In the genomic region with DNA sequence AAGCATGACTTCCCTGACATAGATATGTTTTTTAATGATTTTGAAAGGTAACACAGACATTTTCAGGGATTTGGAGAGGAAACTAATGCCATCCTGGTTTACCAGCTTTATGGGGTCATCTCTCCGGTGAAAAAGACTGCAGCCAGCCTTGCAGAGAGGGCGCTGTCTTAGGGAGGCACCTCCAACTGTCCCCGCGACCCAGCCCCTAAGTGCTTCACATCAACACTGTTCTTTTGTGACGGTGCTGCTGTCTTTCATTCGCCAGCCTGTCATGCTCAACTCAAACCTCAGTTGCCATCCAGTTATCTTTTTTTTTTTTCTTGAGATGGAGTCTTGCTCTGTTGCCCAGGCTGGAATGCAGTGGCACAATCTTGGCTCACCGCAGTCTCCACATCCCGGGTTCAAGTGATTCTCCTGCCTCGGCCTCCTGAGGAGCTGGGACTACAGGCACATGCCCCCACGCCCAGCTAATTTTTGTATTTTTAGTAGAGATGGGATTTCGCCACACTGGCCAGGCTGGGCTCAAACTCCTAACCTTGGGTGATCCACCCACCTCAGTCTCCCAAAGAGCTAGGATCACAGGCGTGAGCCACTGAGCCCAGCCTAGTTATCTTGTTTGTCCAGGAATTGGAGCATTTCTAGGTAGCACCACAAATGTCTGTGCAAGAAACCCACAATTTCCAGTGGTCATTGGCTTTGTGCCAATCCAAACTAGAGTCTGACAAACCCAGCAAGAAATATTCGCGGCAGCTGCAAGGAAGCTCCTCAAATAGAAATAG, we compare ENCODE assay signal across 13 cellular contexts. TPM values are rescaled to one million over a fixed set of nuclear protein-coding genes. Genes with fewer than 3 reads are reported as not detected.
A peak's percentile ranks its signal among the peaks of the same experiment; 100 is the strongest.
DNase-seq lines count a peak whose midpoint lies in the region; ATAC-seq, FAIRE-seq and TF ChIP-seq lines count a peak whose summit lies in the region.
"Had no signal": no experiment of that assay in that cellular context is flagged by ENCODE, and none has a peak within 500 bp of the region (broad histone marks: within the 10 kb centered on the region; RNA-seq: fewer than 3 reads in every experiment).

No MANE protein-coding gene starts in this region.

- H4K20me1 ChIP-seq in astrocyte (ENCODE audit: insufficient read depth, low read length), result peaks cover 41% of the 10 kb centered on the region

- H3K4me3 Mint-ChIP-seq in Calu3 (ENCODE audit: low read depth, unreplicated experiment) (no peak overlapping the region), astrocyte (ENCODE audit: unreplicated experiment) (no peak overlapping the region)
- H3K4me3 Mint-ChIP-seq: activated naive CD4-positive, alpha-beta T cell treated with anti-CD3 and anti-CD28 coated beads, Interleukin-2, amount 50 U/mL, for 24 hours had no signal

- FAIRE-seq in astrocyte (lab: Jason Lieb, UNC), result no peak

- H3K79me2 ChIP-seq in astrocyte (ENCODE audit: insufficient read depth, low read length), result no peaks in the 10 kb centered on the region

- H3K36me3 ChIP-seq in astrocyte (ENCODE audit: insufficient read depth, low read length), result no peaks in the 10 kb centered on the region

- H3K36me3 Mint-ChIP-seq in Calu3 (ENCODE audit: insufficient read depth, unreplicated experiment) (no peaks in the 10 kb centered on the region), astrocyte (ENCODE audit: low read depth, unreplicated experiment) (peaks cover 11% of the 10 kb centered on the region)

- CTCF ChIA-PET in Calu3 (lab: Charles Lee), result no interaction called here

- H3K4me1 Mint-ChIP-seq in Calu3 (ENCODE audit: low read depth, unreplicated experiment) (no peaks in the 10 kb centered on the region), astrocyte (ENCODE audit: low read depth, unreplicated experiment) (peaks cover 28% of the 10 kb centered on the region)

- no peak overlapping the region for H3K9ac ChIP-seq in astrocyte (ENCODE audit: low read length)

- H3K4me1 ChIP-seq in astrocyte (ENCODE audit: insufficient read depth, low read length), result peaks cover 25% of the 10 kb centered on the region

- no peaks in the 10 kb centered on the region for H3K9me3 ChIP-seq in astrocyte (ENCODE audit: insufficient read depth, low read depth, low read length)

- H3K9me3 Mint-ChIP-seq in Calu3 (ENCODE audit: low read depth, unreplicated experiment) (no peaks in the 10 kb centered on the region), astrocyte (ENCODE audit: unreplicated experiment) (no peaks in the 10 kb centered on the region)
- H3K9me3 Mint-ChIP-seq: activated naive CD4-positive, alpha-beta T cell treated with anti-CD3 and anti-CD28 coated beads, Interleukin-2, amount 50 U/mL, for 24 hours had no signal

- H3K27me3 Mint-ChIP-seq in Calu3 (ENCODE audit: unreplicated experiment), result no peaks in the 10 kb centered on the region
- H3K27me3 Mint-ChIP-seq in astrocyte (ENCODE audit: low read depth, unreplicated experiment), result peaks cover 46% of the 10 kb centered on the region
- H3K27me3 Mint-ChIP-seq: activated naive CD4-positive, alpha-beta T cell treated with anti-CD3 and anti-CD28 coated beads, Interleukin-2, amount 50 U/mL, for 24 hours had no signal

- no peak overlapping the region for H3K4me3 ChIP-seq in astrocyte (ENCODE audit: insufficient read depth, low read depth, low read length)

- intact Hi-C loops in Calu3 (cut with micrococcal nuclease; ENCODE audit: unreplicated experiment), result no loop called here

- no peak overlapping the region for H2AFZ ChIP-seq in astrocyte (ENCODE audit: low read depth, low read length)

- H3K27me3 ChIP-seq in astrocyte (ENCODE audit: insufficient read depth, low read length), result peaks cover 62% of the 10 kb centered on the region

- no peak for TF ChIP-seq CTCF in Calu3 (IDR thresholded peaks at IDR 0.05; ENCODE audit: unreplicated experiment)
- TF ChIP-seq CTCF in astrocyte (IDR thresholded peaks at IDR 0.05; ENCODE audit: insufficient read depth, low read depth, low read length), result no peak

- H3K27ac ChIP-seq in astrocyte (ENCODE audit: low read depth, low read length), result no peak overlapping the region
- H3K27ac ChIP-seq: HL-60 had no signal

- BruUV-seq in Calu3 (replicated peaks; lab: Mats Ljungman, UMichigan), result no TSS peak

- DNase-seq in Calu3 (peak; percentile 10), KG1 (lab: John Stamatoyannopoulos, UW) (peak; percentile 42), astrocyte (ENCODE audit: low read depth) (peak; percentile 87), left kidney (ENCODE audit: low read depth, low spot score) (peak; percentile 74), SK-N-DZ (ENCODE audit: low spot score) (no peak)
- DNase-seq: activated CD4-positive, CD25-positive, alpha-beta regulatory T cell; NCI-H524 treated with DMSO at 0.1 percent for 48 hours had no signal

- no peak for ATAC-seq in GM19397 (IDR thresholded peaks at IDR 0.05; ENCODE audit: unreplicated experiment)
- no peak for ATAC-seq in GM19463 (IDR thresholded peaks at IDR 0.05; ENCODE audit: unreplicated experiment)
- ATAC-seq in GM18867 (IDR thresholded peaks at IDR 0.05; ENCODE audit: unreplicated experiment), result no peak
- ATAC-seq: HCT116 had no signal

- H3K27ac Mint-ChIP-seq in Calu3 (ENCODE audit: unreplicated experiment) (no peak overlapping the region), astrocyte (ENCODE audit: unreplicated experiment) (peak overlapping the region; percentile 69)
- H3K27ac Mint-ChIP-seq: activated naive CD4-positive, alpha-beta T cell treated with anti-CD3 and anti-CD28 coated beads, Interleukin-2, amount 50 U/mL, for 24 hours had no signal

- H3K4me2 ChIP-seq in astrocyte (ENCODE audit: low read length), result peak overlapping the region; percentile 63

RNA-seq across cellular contexts. Expression of a gene that starts 24.1 kb away (rescaled TPM):
- 10.9 and 14.3 TPM in 2 replicates for total RNA-seq in Calu3 (2022)
- 6.2 and 7.8 TPM in 2 replicates for total RNA-seq in astrocyte
- polyA plus RNA-seq in SK-N-DZ (2014; cell fraction: cytosol; rRNA removed), result 8.4 and 8.6 TPM in 2 replicates
- polyA plus RNA-seq in SK-N-DZ (2014; cell fraction: nucleus; rRNA removed), result 3.4 and 6.5 TPM in 2 replicates
